Comparison of ENCODE assay signal across 16 cellular contexts in the genomic region with DNA sequence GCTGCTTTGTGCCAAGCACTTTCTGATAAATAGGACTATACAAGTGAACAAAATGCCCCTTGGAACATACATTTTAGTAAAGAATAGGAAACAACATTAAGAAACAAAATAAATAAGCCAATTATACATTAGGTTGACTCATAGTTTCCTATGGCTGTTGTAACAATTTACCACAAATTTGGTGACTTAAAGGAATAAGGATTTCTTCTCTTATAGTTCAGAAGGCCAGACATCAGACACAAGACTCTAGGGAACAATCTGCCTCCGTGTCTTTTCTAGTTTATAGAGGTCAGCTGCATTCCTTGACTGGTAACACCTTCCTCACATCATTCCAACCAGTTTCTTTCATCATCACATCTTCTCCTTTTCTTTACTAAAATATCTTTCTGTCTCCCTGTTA.
A peak's percentile ranks its signal among the peaks of the same experiment; 100 is the strongest.
DNase-seq lines count a peak whose midpoint lies in the region; ATAC-seq and TF ChIP-seq lines count a peak whose summit lies in the region.
"Had no signal": no experiment of that assay in that cellular context is flagged by ENCODE, and none has a peak within 500 bp of the region (broad histone marks: within the 10 kb centered on the region; RNA-seq: fewer than 3 reads in every experiment).

No MANE protein-coding gene starts in this region.

- H3K9ac ChIP-seq in GM23248: no peak overlapping the region

- H3K4me3 ChIP-seq in A673 (ENCODE audit: low read depth, low read length, poor library complexity, severe bottlenecking) (no peak overlapping the region), GM23248 (no peak overlapping the region), fibroblast of the aortic adventitia (ENCODE audit: low read depth, low read length) (no peak overlapping the region), esophagus squamous epithelium (no peak overlapping the region)
- H3K4me3 ChIP-seq: A549 had no signal

- WGBS in GM23248 (ENCODE audit: low coverage in 1 of 2, low lambda C conversion rate in 2 of 2, missing lambda C conversion rate in 2 of 2), 2 experiments: 22 to 42% methylated on average over 1 of the region's 1 CpG
- 48 to 68% methylated on average over 1 of the region's 1 CpG for WGBS in esophagus squamous epithelium, 2 donors

- H3K36me3 ChIP-seq in A673 (ENCODE audit: insufficient read depth, low read length, poor library complexity, severe bottlenecking): no peaks in the 10 kb centered on the region
- no peaks in the 10 kb centered on the region for H3K36me3 ChIP-seq in GM23248 (ENCODE audit: low read depth)
- H3K36me3 ChIP-seq in esophagus squamous epithelium: no peaks in the 10 kb centered on the region

- TF ChIP-seq CTCF in A673 (conservative IDR thresholded peaks at IDR 0.05; ENCODE audit: low read depth, low read length) (no peak), fibroblast of the aortic adventitia (IDR thresholded peaks at IDR 0.05; ENCODE audit: insufficient read depth, low read length) (no peak), esophagus squamous epithelium (IDR thresholded peaks at IDR 0.05) (no peak)

- ATAC-seq in HG03039 (IDR thresholded peaks at IDR 0.05; ENCODE audit: unreplicated experiment) (no peak), HG03175 (IDR thresholded peaks at IDR 0.05; ENCODE audit: unreplicated experiment) (no peak)
- ATAC-seq: A549 had no signal

- H3K4me1 ChIP-seq in A673 (ENCODE audit: insufficient read depth, low read length, poor library complexity, severe bottlenecking) (peaks cover 4% of the 10 kb centered on the region), GM23248 (ENCODE audit: insufficient read depth) (no peaks in the 10 kb centered on the region; the same call in 1 of the 2 replicates), esophagus squamous epithelium (no peaks in the 10 kb centered on the region)
- H3K4me1 ChIP-seq: A549 had no signal

- CTCF ChIA-PET in A673 (lab: Charles Lee): no interaction called here

- peak; percentile 22 for DNase-seq in A673 (ENCODE audit: low spot score)
- DNase-seq in GM23248: peak; percentile 42
- DNase-seq in amniotic stem cell (lab: John Stamatoyannopoulos, UW): peak; percentile 12
- peak; percentile 9 for DNase-seq in fibroblast of the aortic adventitia (ENCODE audit: low read depth)
- no peak for DNase-seq in esophagus squamous epithelium (lab: John Stamatoyannopoulos, UW)
- DNase-seq: CD4-positive, alpha-beta T cell; DND-41; HFFc6; NCI-H187 treated with DMSO at 0.1 percent for 48 hours; NCI-H2171; NCI-H82; SHP77 treated with DMSO at 0.1 percent for 48 hours had no signal

- H3F3A ChIP-seq in GM23248 (ENCODE audit: insufficient read depth): no peaks in the 10 kb centered on the region

- no TSS peak for BruUV-seq in A673 (replicated peaks; lab: Mats Ljungman, UMichigan)

- H3K79me2 ChIP-seq in GM23248 (ENCODE audit: insufficient read depth): no peaks in the 10 kb centered on the region

- no peak overlapping the region; the same call in 1 of the 2 replicates for H2AFZ ChIP-seq in GM23248

- H4K20me1 ChIP-seq in GM23248 (ENCODE audit: insufficient read depth): no peaks in the 10 kb centered on the region

- intact Hi-C loops in A673 (cut with micrococcal nuclease; ENCODE audit: unreplicated experiment): no loop called here
- intact Hi-C loops in esophagus squamous epithelium (cut with DNase I): no loop called here

- H3K9me2 ChIP-seq in GM23248 (ENCODE audit: insufficient read depth): no peaks in the 10 kb centered on the region

- H3K27ac ChIP-seq in A673 (ENCODE audit: low read depth, low read length, poor library complexity, severe bottlenecking): no peak overlapping the region
- no peak overlapping the region for H3K27ac ChIP-seq in GM23248
- no peak overlapping the region for H3K27ac ChIP-seq in esophagus squamous epithelium
- H3K27ac ChIP-seq: A549, HL-60 had no signal

- TF ChIP-seq POLR2A in esophagus squamous epithelium (IDR thresholded peaks at IDR 0.05): no peak

- in situ Hi-C loops in GM23248 (cut with MboI): no loop called here

- H3K27me3 ChIP-seq in A673 (replicated peaks; ENCODE audit: insufficient read depth, low read depth, low read length, poor library complexity) (no peaks in the 10 kb centered on the region), GM23248 (replicated peaks; ENCODE audit: insufficient read depth) (no peaks in the 10 kb centered on the region), esophagus squamous epithelium (no peaks in the 10 kb centered on the region)

- POLR2A ChIA-PET in A673 (lab: Charles Lee; ENCODE audit: low non-redundant PET): no interaction called here

- H3K9me3 ChIP-seq in A673 (ENCODE audit: low read depth, low read length, poor library complexity, severe bottlenecking) (no peaks in the 10 kb centered on the region), GM23248 (ENCODE audit: low read depth) (no peaks in the 10 kb centered on the region), esophagus squamous epithelium (no peaks in the 10 kb centered on the region)
- H3K9me3 ChIP-seq: A549 had no signal

- no peak overlapping the region for H3K4me2 ChIP-seq in GM23248 (ENCODE audit: unreplicated experiment)
- H3K4me2 ChIP-seq: A549 had no signal
